Comparison of ENCODE assay signal across 14 cellular contexts in genomic region chr5:98292496-98292895, GRCh38.
"Had no signal": no experiment of that assay in that cellular context is flagged by ENCODE, and none has a peak within 500 bp of the region (broad histone marks: within the 10 kb centered on the region; RNA-seq: fewer than 3 reads in every experiment).

No MANE protein-coding gene starts in this region.

- H3K27ac ChIP-seq: sigmoid colon, stomach, thoracic aorta, vagina had no signal

- H3K4me1 ChIP-seq: sigmoid colon, stomach, vagina had no signal

- ATAC-seq: activated CD4-positive, CD25-positive, alpha-beta regulatory T cell treated with anti-CD3 and anti-CD28 coated beads, Interleukin-2, amount 50 U/mL, for 24 hours; left ventricle myocardium superior had no signal

- H3K27me3 ChIP-seq: sigmoid colon, stomach, vagina had no signal

- H3K36me3 ChIP-seq: sigmoid colon, stomach, thoracic aorta, vagina had no signal

- H3K9me3 ChIP-seq: sigmoid colon, stomach, thoracic aorta, vagina had no signal

- DNase-seq: activated gamma-delta T cell; activated T-cell treated with anti-CD3 and anti-CD28 coated beads, Interleukin-2, amount 50 U/mL, for 1 hour; amygdala; left ventricle myocardium superior; mesendoderm; sigmoid colon; stimulated activated CD4-positive, alpha-beta T cell treated with anti-CD3 and anti-CD28 coated beads, Interleukin-4, amount 100 ng/mL, for 24 hours; stomach had no signal

- H3K4me3 ChIP-seq: sigmoid colon, stomach, thoracic aorta, vagina had no signal

- FAIRE-seq: colon, frontal cortex, keratinocyte had no signal
